Comparison of ENCODE assay signal across 10 cellular contexts in genomic region chr5:107104774-107105050, GRCh38.
DNase-seq lines count a peak whose midpoint lies in the region; ATAC-seq and TF ChIP-seq lines count a peak whose summit lies in the region.
"Had no signal": no experiment of that assay in that cellular context is flagged by ENCODE, and none has a peak within 500 bp of the region (broad histone marks: within the 10 kb centered on the region; RNA-seq: fewer than 3 reads in every experiment).

No MANE protein-coding gene starts in this region.

- no peaks in the 10 kb centered on the region for H3K4me1 ChIP-seq in Panc1 (ENCODE audit: control insufficient read depth, insufficient read depth, low read length)
- H3K4me1 ChIP-seq: esophagus squamous epithelium had no signal

- H3K36me3 ChIP-seq in Panc1 (ENCODE audit: control insufficient read depth, insufficient read depth, low read length) = no peaks in the 10 kb centered on the region
- H3K36me3 ChIP-seq: esophagus squamous epithelium had no signal

- no peaks in the 10 kb centered on the region for H3K27me3 ChIP-seq in Panc1 (ENCODE audit: control insufficient read depth, insufficient read depth, low read length)
- H3K27me3 ChIP-seq: esophagus squamous epithelium had no signal

- TF ChIP-seq CTCF in GM12875 (IDR thresholded peaks at IDR 0.05; ENCODE audit: borderline replicate concordance, insufficient read depth, low read depth, low read length) (peak; percentile 41; the same call in 1 of the 2 replicates), Panc1 (IDR thresholded peaks at IDR 0.05) (peak; percentile 79)

- POLR2A ChIA-PET in Panc1 (lab: Charles Lee) = no interaction called here

- H3K4me3 ChIP-seq in GM12875 (ENCODE audit: low read depth, low read length) (no peak overlapping the region), Panc1 (ENCODE audit: low read depth in 2 of 2, low read length in 2 of 2) (no peak overlapping the region)
- H3K4me3 ChIP-seq: esophagus squamous epithelium had no signal

- CTCF ChIA-PET in Panc1 (lab: Charles Lee) = no interaction called here

- DNase-seq in Panc1 (ENCODE audit: low read depth, low spot score) (peak; percentile 50), left kidney (ENCODE audit: low read depth, low spot score) (peak; percentile 91), occipital lobe (lab: John Stamatoyannopoulos, UW) (no peak), middle frontal gyrus (ENCODE audit: extremely low spot score, low spot score) (no peak)
- no peak for DNase-seq in stimulated activated naive CD8-positive, alpha-beta T cell treated with anti-CD3 and anti-CD28 coated beads, Interleukin-15, Interleukin-2, amounts not matched to agents 100 U/mL and 50 U/mL, for 24 hours
- DNase-seq: esophagus squamous epithelium had no signal

- no peaks in the 10 kb centered on the region; the same call in 1 of the 2 replicates for H3K9me3 ChIP-seq in Panc1 (ENCODE audit: control insufficient read depth, insufficient read depth, low read depth, low read length)

- ATAC-seq in HG02588 (IDR thresholded peaks at IDR 0.05; ENCODE audit: unreplicated experiment) (peak; percentile 60), Panc1 (peak; percentile 94), HG02623 (IDR thresholded peaks at IDR 0.05; ENCODE audit: unreplicated experiment) (no peak)
- ATAC-seq in stimulated activated naive CD8-positive, alpha-beta T cell treated with anti-CD3 and anti-CD28 coated beads, Interleukin-15, Interleukin-2, amounts not matched to agents 100 U/mL and 50 U/mL, for 24 hours = no peak

- BruUV-seq in Panc1 (replicated peaks; lab: Mats Ljungman, UMichigan) = no TSS peak

- intact Hi-C loops in Panc1 (cut with micrococcal nuclease; ENCODE audit: unreplicated experiment) = loop anchor here (10.0 kb wide), 1 partner anchor 470 kb away; no protein-coding TSS in a partner anchor

- H3K27ac ChIP-seq in Panc1 (ENCODE audit: low read length) = no peak overlapping the region
- H3K27ac ChIP-seq: esophagus squamous epithelium, KMS-11 had no signal

- in situ Hi-C loops in Panc1 (cut with HindIII; ENCODE audit: low pct_unique_long_range_greater_than_20kb, low sequenced_read_pairs) = no loop called here

Comparison
In these comparisons a context has a peak if more than half of its experiments do, and no peak if none do; other contexts are left out.
1. ATAC-seq: peak in HG02588 (single experiment) and Panc1 (single experiment); none in HG02623 (single experiment) and stimulated activated naive CD8-positive, alpha-beta T cell treated with anti-CD3 and anti-CD28 coated beads, Interleukin-15, Interleukin-2, amounts not matched to agents 100 U/mL and 50 U/mL, for 24 hours (single experiment).
2. DNase-seq: peak in Panc1 (single experiment) and left kidney (single experiment); none in occipital lobe (single experiment), middle frontal gyrus (single experiment) and stimulated activated naive CD8-positive, alpha-beta T cell treated with anti-CD3 and anti-CD28 coated beads, Interleukin-15, Interleukin-2, amounts not matched to agents 100 U/mL and 50 U/mL, for 24 hours (single experiment).